In the genomic region with DNA sequence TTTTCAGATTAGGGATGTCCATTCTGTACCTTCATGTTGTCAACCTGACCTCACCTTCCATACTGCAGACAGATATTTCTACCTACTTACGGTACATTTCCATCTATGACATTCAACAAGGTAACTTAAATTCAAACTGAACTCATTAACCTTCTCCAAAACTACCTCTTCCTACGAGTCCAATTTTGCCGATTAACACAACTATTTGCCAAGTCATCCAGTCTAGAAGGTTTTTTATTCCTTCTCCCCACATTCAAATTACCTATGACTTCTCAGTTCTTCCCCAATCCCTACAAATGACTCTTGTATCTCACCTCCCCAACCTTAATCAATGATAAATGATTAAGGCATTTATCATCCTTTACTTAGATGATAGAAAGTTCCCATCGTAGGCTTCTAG, we compare ENCODE assay signal across 20 cellular contexts. TPM values are rescaled to one million over a fixed set of nuclear protein-coding genes. Genes with fewer than 3 reads are reported as not detected.
DNase-seq lines count a peak whose midpoint lies in the region; ATAC-seq and TF ChIP-seq lines count a peak whose summit lies in the region.
"Had no signal": no experiment of that assay in that cellular context is flagged by ENCODE, and none has a peak within 500 bp of the region (broad histone marks: within the 10 kb centered on the region; RNA-seq: fewer than 3 reads in every experiment).

No MANE protein-coding gene starts in this region.

- H3K27me3 ChIP-seq in mammary epithelial cell (ENCODE audit: insufficient read depth, low read length) (no peaks in the 10 kb centered on the region), GM23338 (ENCODE audit: insufficient read depth) (no peaks in the 10 kb centered on the region)
- H3K27me3 ChIP-seq: BE2C; BLaER1 treated with 17β-estradiol and CSF1 and Interleukin-3, amounts not matched to agents 10 nM and 100 nM had no signal

- no peak overlapping the region for H3K27ac ChIP-seq in mammary epithelial cell (ENCODE audit: insufficient read depth, low read depth, low read length)
- H3K27ac ChIP-seq in GM23338 (ENCODE audit: low read depth), result no peak overlapping the region
- H3K27ac ChIP-seq: 22Rv1; BLaER1 treated with 17β-estradiol and CSF1 and Interleukin-3, amounts not matched to agents 10 nM and 100 nM had no signal

- H3K4me1 Mint-ChIP-seq in MCF 10A (ENCODE audit: insufficient read depth, unreplicated experiment) (peaks cover 30% of the 10 kb centered on the region), GM23338 (peaks cover 19% of the 10 kb centered on the region), WTC11 (peaks cover 33% of the 10 kb centered on the region)

- no peaks in the 10 kb centered on the region for H3K9me3 ChIP-seq in mammary epithelial cell (replicated peaks; ENCODE audit: insufficient read depth, low read length)
- H3K9me3 ChIP-seq: BE2C had no signal

- H3K9me3 Mint-ChIP-seq in MCF 10A (ENCODE audit: unreplicated experiment), result no peaks in the 10 kb centered on the region
- no peaks in the 10 kb centered on the region; the same call in 2 of the 3 replicates for H3K9me3 Mint-ChIP-seq in GM23338
- no peaks in the 10 kb centered on the region for H3K9me3 Mint-ChIP-seq in WTC11
- H3K9me3 Mint-ChIP-seq: CD4-positive, alpha-beta T cell; CD8-positive, alpha-beta memory T cell had no signal

- CTCF ChIA-PET in MCF 10A (lab: Yijun Ruan, JAX) (no interaction called here), mammary epithelial cell (lab: Charles Lee; ENCODE audit: low non-redundant PET) (no interaction called here), WTC11 (lab: Charles Lee) (interaction anchor here (0.6 to 1.3 kb wide), 6 partner anchors 14 to 106 kb away, joined by 4 to 9 read pairs (median 5); no protein-coding TSS in a partner anchor)

- H3F3A ChIP-seq in GM23338 (replicated peaks; ENCODE audit: low read depth), result no peaks in the 10 kb centered on the region

- H3K36me3 Mint-ChIP-seq in MCF 10A (ENCODE audit: insufficient read depth, unreplicated experiment) (peaks cover 38% of the 10 kb centered on the region), GM23338 (ENCODE audit: low read depth) (peaks cover 5% of the 10 kb centered on the region; the same call in 2 of the 3 replicates), WTC11 (peaks cover 5% of the 10 kb centered on the region)

- DNase-seq in MCF 10A (ENCODE audit: unreplicated experiment), result no peak
- DNase-seq in mammary epithelial cell, result no peak
- DNase-seq in GM23338 (ENCODE audit: low spot score), result no peak
- DNase-seq in WTC11 (ENCODE audit: low spot score), result no peak
- no peak for DNase-seq in activated effector memory CD4-positive, alpha-beta T cell treated with Interleukin-2 at 50 U/mL for 16 hours
- no peak for DNase-seq in posterior cingulate gyrus
- DNase-seq: ACHN; AML-193; BE2C; Calu3; CD4-positive, alpha-beta T cell; CD8-positive, alpha-beta memory T cell; DMS53; DND-41; GOT3; HCEC 1CT had no signal

- BruUV-seq in MCF 10A (replicated peaks; lab: Mats Ljungman, UMichigan) (no TSS peak), mammary epithelial cell (replicated peaks; lab: Mats Ljungman, UMichigan) (no TSS peak)

- H2AFZ ChIP-seq in mammary epithelial cell (ENCODE audit: low read depth, low read length) (no peak overlapping the region), GM23338 (no peak overlapping the region)

- H3K36me3 ChIP-seq in mammary epithelial cell (ENCODE audit: insufficient read depth, low read length) (no peaks in the 10 kb centered on the region), GM23338 (ENCODE audit: insufficient read depth) (no peaks in the 10 kb centered on the region)

- 97% methylated on average over 4 of the region's 4 CpGs for WGBS in mammary epithelial cell (ENCODE audit: low coverage, missing lambda C conversion rate)

- H3K79me2 ChIP-seq in mammary epithelial cell (ENCODE audit: insufficient read depth, low read length), result peaks cover 59% of the 10 kb centered on the region
- peaks cover 50% of the 10 kb centered on the region for H3K79me2 ChIP-seq in GM23338 (replicated peaks; ENCODE audit: insufficient read depth)

- H3K27me3 Mint-ChIP-seq in MCF 10A (ENCODE audit: insufficient read depth, unreplicated experiment) (no peaks in the 10 kb centered on the region), GM23338 (ENCODE audit: insufficient read depth, low read depth, poor library complexity) (no peaks in the 10 kb centered on the region), WTC11 (ENCODE audit: low read depth) (no peaks in the 10 kb centered on the region)
- H3K27me3 Mint-ChIP-seq: CD4-positive, alpha-beta T cell; CD8-positive, alpha-beta memory T cell had no signal

- H3K4me1 ChIP-seq in mammary epithelial cell (ENCODE audit: insufficient read depth, low read length) (no peaks in the 10 kb centered on the region), GM23338 (ENCODE audit: insufficient read depth) (peaks cover 21% of the 10 kb centered on the region)
- H3K4me1 ChIP-seq: BE2C had no signal

- H3K9ac ChIP-seq in mammary epithelial cell (ENCODE audit: insufficient read depth, low read length), result no peak overlapping the region
- H3K9ac ChIP-seq: BLaER1 treated with 17β-estradiol and CSF1 and Interleukin-3, amounts not matched to agents 10 nM and 100 nM had no signal

- H3K27ac Mint-ChIP-seq in MCF 10A (ENCODE audit: low read depth, unreplicated experiment) (peak overlapping the region; percentile 1), GM23338 (peak overlapping the region; percentile 16; the same call in 1 of the 2 replicates), WTC11 (peak overlapping the region; percentile 28; the same call in 1 of the 2 replicates)
- H3K27ac Mint-ChIP-seq: CD4-positive, alpha-beta T cell had no signal

- H3K4me3 ChIP-seq in mammary epithelial cell (replicated peaks in 1 of 3; ENCODE audit: insufficient read depth in 1 of 3, low read depth in 2 of 3, low read length in 3 of 3) (no peak overlapping the region), GM23338 (no peak overlapping the region)
- H3K4me3 ChIP-seq: BLaER1 treated with 17β-estradiol and CSF1 and Interleukin-3, amounts not matched to agents 10 nM and 100 nM had no signal

- dilution Hi-C loops in mammary epithelial cell (cut with HindIII; ENCODE audit: low sequenced_read_pairs), result no loop called here

- H3K4me2 ChIP-seq in mammary epithelial cell (ENCODE audit: insufficient read depth, low read depth, low read length) (no peak overlapping the region), GM23338 (no peak overlapping the region)

- no peaks in the 10 kb centered on the region for H3K9me2 ChIP-seq in GM23338 (ENCODE audit: insufficient read depth)

- no peak for ATAC-seq in GM23338
- no peak for ATAC-seq in WTC11
- ATAC-seq in GM21723 (IDR thresholded peaks at IDR 0.05; ENCODE audit: unreplicated experiment), result no peak

- no peak overlapping the region for H3K4me3 Mint-ChIP-seq in MCF 10A (ENCODE audit: unreplicated experiment)
- H3K4me3 Mint-ChIP-seq in GM23338, result no peak overlapping the region
- no peak overlapping the region for H3K4me3 Mint-ChIP-seq in WTC11
- H3K4me3 Mint-ChIP-seq: CD14-positive monocyte; CD4-positive, alpha-beta T cell; CD8-positive, alpha-beta memory T cell had no signal

- in situ Hi-C loops in mammary epithelial cell (cut with MboI; ENCODE audit: low sequenced_read_pairs in 2 of 2), result no loop called here

- TF ChIP-seq CTCF in MCF 10A (IDR thresholded peaks at IDR 0.05; ENCODE audit: unreplicated experiment) (no peak), mammary epithelial cell (conservative IDR thresholded peaks at IDR 0.05 in 1 of 2, IDR thresholded peaks at IDR 0.05 in 1 of 2; ENCODE audit: extremely low read depth in 1 of 2, insufficient read depth in 1 of 2, low read depth in 1 of 2, low read length in 2 of 2) (no peak), GM23338 (conservative IDR thresholded peaks at IDR 0.05; ENCODE audit: low read depth in 2 of 2) (no peak), WTC11 (IDR thresholded peaks at IDR 0.05) (no peak)

- POLR2A ChIA-PET in MCF 10A (lab: Yijun Ruan, JAX), result interaction anchor here (1.5 kb wide), 1 partner anchor 23 kb away, joined by 3 read pairs; no protein-coding TSS in a partner anchor
- POLR2A ChIA-PET in WTC11 (lab: Charles Lee), result no interaction called here

- H4K20me1 ChIP-seq in mammary epithelial cell (ENCODE audit: insufficient read depth, low read length), result no peaks in the 10 kb centered on the region
- no peaks in the 10 kb centered on the region for H4K20me1 ChIP-seq in GM23338 (replicated peaks; ENCODE audit: insufficient read depth)

- intact Hi-C loops in MCF 10A (cut with micrococcal nuclease), result no loop called here
- intact Hi-C loops in mammary epithelial cell (cut with micrococcal nuclease), result no loop called here
- intact Hi-C loops in posterior cingulate gyrus (cut with DNase I), result no loop called here

TF ChIP-seq in GM23338, 12 proteins besides CTCF, POLR2A, EP300 and RAD21:
- TF ChIP-seq EZH2 (IDR thresholded peaks at IDR 0.05; ENCODE audit: low read depth, unreplicated experiment), result no peak

RNA-seq across cellular contexts. Expression of gene SPTSSA, which starts 23.6 kb away (rescaled TPM):
- total RNA-seq in MCF 10A (2022) (28.2 and 30.5 TPM in 2 replicates), mammary epithelial cell (10 to 100 TPM; 14.2 to 21.3 TPM), WTC11 (2021) (21.7 to 24.5 TPM (median 22.5 TPM) in 3 replicates)
- polyA plus RNA-seq in mammary epithelial cell (30.2 TPM), GM23338 (2016; fragmentation: Nextera tagmentation; extraction: Ambion mirVana) (33.5 and 36.4 TPM in 2 replicates)
- polyA minus RNA-seq in mammary epithelial cell, result 7.8 TPM
- 22.3 and 27.5 TPM in 2 replicates for total RNA-seq in GM23338 (2014; rRNA removed; shearing (Covaris generic))
